In genomic region chr14:87391066-87391465, GRCh38 we compare ENCODE assay signal across 22 cellular contexts.
"Had no signal": no experiment of that assay in that cellular context is flagged by ENCODE, and none has a peak within 500 bp of the region (broad histone marks: within the 10 kb centered on the region; RNA-seq: fewer than 3 reads in every experiment).

No MANE protein-coding gene starts in this region.

- H3K27ac ChIP-seq: colonic mucosa, coronary artery, dorsolateral prefrontal cortex, epithelial cell of prostate, esophagus squamous epithelium, foreskin keratinocyte, gastrocnemius medialis, gastroesophageal sphincter, heart left ventricle, heart right ventricle had no signal

- H3K27me3 ChIP-seq: colonic mucosa, dorsolateral prefrontal cortex, esophagus squamous epithelium, foreskin keratinocyte, gastrocnemius medialis, gastroesophageal sphincter, heart left ventricle, heart right ventricle had no signal

- H3K4me3 ChIP-seq: colonic mucosa, coronary artery, dorsolateral prefrontal cortex, esophagus squamous epithelium, gastrocnemius medialis, gastroesophageal sphincter, heart left ventricle, heart right ventricle had no signal

- H3K4me1 ChIP-seq: colonic mucosa, esophagus squamous epithelium, foreskin keratinocyte, gastrocnemius medialis, gastroesophageal sphincter, heart left ventricle, heart right ventricle had no signal

- H3K9me3 ChIP-seq: colonic mucosa, esophagus squamous epithelium, gastrocnemius medialis, gastroesophageal sphincter, heart left ventricle, heart right ventricle had no signal

- H3K36me3 ChIP-seq: colonic mucosa, esophagus squamous epithelium, gastrocnemius medialis, gastroesophageal sphincter, heart left ventricle, heart right ventricle had no signal

- DNase-seq: colonic mucosa; cortex of kidney; dermis blood vessel endothelial cell; dorsolateral prefrontal cortex; effector CD4-positive, alpha-beta T cell; effector CD8-positive, alpha-beta T cell; effector memory CD4-positive, alpha-beta T cell; effector memory CD8-positive, alpha-beta T cell; endodermal cell; erythroblast; esophagus squamous epithelium; foreskin fibroblast; foreskin keratinocyte; gastrocnemius medialis; glutamatergic neuron; head of caudate nucleus; heart left ventricle; heart right ventricle; hippocampal formation had no signal
